15 cellular contexts compared by ENCODE assay signal in genomic region chr11:995058-995751, GRCh38. TPM values are rescaled to one million over a fixed set of nuclear protein-coding genes. Genes with fewer than 3 reads are reported as not detected.
DNase-seq lines count a peak whose midpoint lies in the region; ATAC-seq and TF ChIP-seq lines count a peak whose summit lies in the region.
"Had no signal": no experiment of that assay in that cellular context is flagged by ENCODE, and none has a peak within 500 bp of the region (broad histone marks: within the 10 kb centered on the region; RNA-seq: fewer than 3 reads in every experiment).

No MANE protein-coding gene starts in this region.

- no peak for DNase-seq in activated naive CD4-positive, alpha-beta T cell treated with anti-CD3 and anti-CD28 coated beads for 36 hours
- DNase-seq in activated naive CD4-positive, alpha-beta T cell (lab: John Stamatoyannopoulos, UW): no peak
- DNase-seq in PC-3 (no peak), NCI-H345 (lab: John Stamatoyannopoulos, UW) (no peak)
- DNase-seq in central memory CD8-positive, alpha-beta T cell (ENCODE audit: low spot score in 2 of 2): no peak
- DNase-seq in stimulated activated effector memory CD8-positive, alpha-beta T cell treated with anti-CD3 and anti-CD28 coated beads, Interleukin-12 subunit alpha, Interleukin-12 subunit beta, amount 100 ng/mL, for 72 hours (ENCODE audit: low spot score in 2 of 2): no peak
- DNase-seq: activated CD8-positive, alpha-beta memory T cell treated with anti-CD3 and anti-CD28 coated beads, Interleukin-2, amount 50 U/mL, for 48 hours; GF-D8; MG63; PC-9 had no signal

- no peaks in the 10 kb centered on the region for H3K9me2 ChIP-seq in PC-3 (replicated peaks; ENCODE audit: low read length)

- TF ChIP-seq CTCF in PC-3 (conservative IDR thresholded peaks at IDR 0.05; ENCODE audit: low read depth, low read length): no peak

- no peaks in the 10 kb centered on the region for H3K79me2 ChIP-seq in PC-3 (ENCODE audit: low read length)

- H3K36me3 Mint-ChIP-seq in activated naive CD4-positive, alpha-beta T cell treated with anti-CD3 and anti-CD28 coated beads for 36 hours (ENCODE audit: low read depth): peaks cover 12% of the 10 kb centered on the region
- peaks cover 17% of the 10 kb centered on the region for H3K36me3 Mint-ChIP-seq in central memory CD8-positive, alpha-beta T cell (ENCODE audit: insufficient read depth)
- peaks cover 40% of the 10 kb centered on the region for H3K36me3 Mint-ChIP-seq in stimulated activated effector memory CD8-positive, alpha-beta T cell treated with anti-CD3 and anti-CD28 coated beads, Interleukin-12 subunit alpha, Interleukin-12 subunit beta, amount 100 ng/mL, for 72 hours

- no peak overlapping the region for H3K4me3 ChIP-seq in PC-3 (ENCODE audit: low read length)
- H3K4me3 ChIP-seq: MG63, PC-9 had no signal

- H3K27me3 Mint-ChIP-seq in activated naive CD4-positive, alpha-beta T cell treated with anti-CD3 and anti-CD28 coated beads for 36 hours (ENCODE audit: low read depth): no peaks in the 10 kb centered on the region
- no peaks in the 10 kb centered on the region for H3K27me3 Mint-ChIP-seq in central memory CD8-positive, alpha-beta T cell

- peak; percentile 27; the same call in 1 of the 2 replicates for ATAC-seq in PC-3
- no peak for ATAC-seq in central memory CD8-positive, alpha-beta T cell (replicated peaks; ENCODE audit: extremely low read depth, poor library complexity, severe bottlenecking)
- ATAC-seq in stimulated activated effector memory CD8-positive, alpha-beta T cell treated with anti-CD3 and anti-CD28 coated beads, Interleukin-12 subunit alpha, Interleukin-12 subunit beta, amount 100 ng/mL, for 72 hours: peak; percentile 47
- no peak for ATAC-seq in GM19324 (IDR thresholded peaks at IDR 0.05; ENCODE audit: low FRiP score, unreplicated experiment)
- ATAC-seq in HG02884 (IDR thresholded peaks at IDR 0.05; ENCODE audit: unreplicated experiment): no peak

- intact Hi-C loops in activated naive CD4-positive, alpha-beta T cell treated with anti-CD3 and anti-CD28 coated beads for 36 hours (cut with micrococcal nuclease): no loop called here
- intact Hi-C loops in PC-3 (cut with micrococcal nuclease): no loop called here

- H3K4me1 Mint-ChIP-seq in activated naive CD4-positive, alpha-beta T cell treated with anti-CD3 and anti-CD28 coated beads for 36 hours (ENCODE audit: low read depth): peaks cover 9% of the 10 kb centered on the region
- H3K4me1 Mint-ChIP-seq in central memory CD8-positive, alpha-beta T cell: peaks cover 23% of the 10 kb centered on the region
- H3K4me1 Mint-ChIP-seq in stimulated activated effector memory CD8-positive, alpha-beta T cell treated with anti-CD3 and anti-CD28 coated beads, Interleukin-12 subunit alpha, Interleukin-12 subunit beta, amount 100 ng/mL, for 72 hours: peaks cover 29% of the 10 kb centered on the region

- POLR2A ChIA-PET in PC-3 (lab: Charles Lee; ENCODE audit: unreplicated experiment): no interaction called here

- H3K4me2 ChIP-seq in PC-3 (ENCODE audit: low read length): no peak overlapping the region
- H3K4me2 ChIP-seq: PC-9 had no signal

- H3K27ac ChIP-seq in PC-3 (ENCODE audit: low read length): no peak overlapping the region
- H3K27ac ChIP-seq: epithelial cell of prostate, parathyroid adenoma, PC-9 had no signal

- H2AFZ ChIP-seq in PC-3 (ENCODE audit: low read length): no peak overlapping the region
- H2AFZ ChIP-seq: parathyroid adenoma, PC-9 had no signal

- H3F3A ChIP-seq in PC-3 (ENCODE audit: low read length, unreplicated experiment): no peaks in the 10 kb centered on the region

- H3K27ac Mint-ChIP-seq in activated naive CD4-positive, alpha-beta T cell treated with anti-CD3 and anti-CD28 coated beads for 36 hours: peak overlapping the region; percentile 59
- peak overlapping the region; percentile 81 for H3K27ac Mint-ChIP-seq in central memory CD8-positive, alpha-beta T cell (ENCODE audit: low read depth)
- H3K27ac Mint-ChIP-seq in stimulated activated effector memory CD8-positive, alpha-beta T cell treated with anti-CD3 and anti-CD28 coated beads, Interleukin-12 subunit alpha, Interleukin-12 subunit beta, amount 100 ng/mL, for 72 hours: peak overlapping the region; percentile 91

- CTCF ChIA-PET in activated naive CD4-positive, alpha-beta T cell treated with anti-CD3 and anti-CD28 coated beads for 36 hours (lab: Charles Lee): no interaction called here
- CTCF ChIA-PET in PC-3 (lab: Charles Lee): no interaction called here

- H3K4me1 ChIP-seq in PC-3 (ENCODE audit: insufficient read depth, low read length): no peaks in the 10 kb centered on the region
- H3K4me1 ChIP-seq: parathyroid adenoma had no signal

- H3K9ac ChIP-seq in PC-3 (ENCODE audit: low read length): no peak overlapping the region
- H3K9ac ChIP-seq: parathyroid adenoma had no signal

- H3K36me3 ChIP-seq in PC-3 (ENCODE audit: low read depth, low read length): no peaks in the 10 kb centered on the region; the same call in 1 of the 2 replicates

- no peaks in the 10 kb centered on the region for H3K9me3 ChIP-seq in PC-3 (ENCODE audit: low read length)
- H3K9me3 ChIP-seq: MG63 had no signal

- no peaks in the 10 kb centered on the region for H4K20me1 ChIP-seq in PC-3 (ENCODE audit: low read length)

- H3K4me3 Mint-ChIP-seq in activated naive CD4-positive, alpha-beta T cell treated with anti-CD3 and anti-CD28 coated beads for 36 hours: no peak overlapping the region
- no peak overlapping the region for H3K4me3 Mint-ChIP-seq in central memory CD8-positive, alpha-beta T cell
- H3K4me3 Mint-ChIP-seq in stimulated activated effector memory CD8-positive, alpha-beta T cell treated with anti-CD3 and anti-CD28 coated beads, Interleukin-12 subunit alpha, Interleukin-12 subunit beta, amount 100 ng/mL, for 72 hours: no peak overlapping the region

- H3K9me3 Mint-ChIP-seq in activated naive CD4-positive, alpha-beta T cell treated with anti-CD3 and anti-CD28 coated beads for 36 hours: no peaks in the 10 kb centered on the region
- no peaks in the 10 kb centered on the region for H3K9me3 Mint-ChIP-seq in central memory CD8-positive, alpha-beta T cell
- no peaks in the 10 kb centered on the region for H3K9me3 Mint-ChIP-seq in stimulated activated effector memory CD8-positive, alpha-beta T cell treated with anti-CD3 and anti-CD28 coated beads, Interleukin-12 subunit alpha, Interleukin-12 subunit beta, amount 100 ng/mL, for 72 hours

- no peaks in the 10 kb centered on the region for H3K27me3 ChIP-seq in PC-3 (ENCODE audit: low read length)
- H3K27me3 ChIP-seq: MG63 had no signal

- BruUV-seq in PC-3 (replicated peaks; lab: Mats Ljungman, UMichigan): no TSS peak

RNA-seq across cellular contexts. Expression of gene MUC6, which starts 41.3 kb away (rescaled TPM):
- not detected for total RNA-seq in activated naive CD4-positive, alpha-beta T cell treated with anti-CD3 and anti-CD28 coated beads for 36 hours
- 0.18 and 0.23 TPM in 2 replicates for total RNA-seq in PC-3 (2014; rRNA removed)
- total RNA-seq: lower leg skin had no signal

Comparison
In these comparisons a context has a peak if more than half of its experiments do, and no peak if none do; other contexts are left out.
1. ATAC-seq: peak in PC-3 (single experiment) and stimulated activated effector memory CD8-positive, alpha-beta T cell treated with anti-CD3 and anti-CD28 coated beads, Interleukin-12 subunit alpha, Interleukin-12 subunit beta, amount 100 ng/mL, for 72 hours (single experiment); none in central memory CD8-positive, alpha-beta T cell (single experiment), GM19324 (single experiment) and HG02884 (single experiment).
2. Peak in every context shown above with its lines, with median percentiles within 50 percentile points of each other: H3K27ac Mint-ChIP-seq.